In genomic region chr19:6711605-6712004, GRCh38 we compare ENCODE assay signal across 29 cellular contexts. TPM values are rescaled to one million over a fixed set of nuclear protein-coding genes. Genes with fewer than 3 reads are reported as not detected.
"Had no signal": no experiment of that assay in that cellular context is flagged by ENCODE, and none has a peak within 500 bp of the region (broad histone marks: within the 10 kb centered on the region; RNA-seq: fewer than 3 reads in every experiment).

No MANE protein-coding gene starts in this region.

- H3K27ac ChIP-seq: coronary artery, esophagus muscularis mucosa, foreskin keratinocyte, gastroesophageal sphincter, heart right ventricle, neural progenitor cell, ovary, sigmoid colon, transverse colon, upper lobe of right lung, uterus had no signal

- H3K36me3 Mint-ChIP-seq: neural progenitor cell; stimulated activated memory B cell treated with anti-CD40 and anti-IgM and Interleukin-4, amounts not matched to agents 10 μg/mL and 1 μg/mL and 100 μg/mL, for 72 hours had no signal

- FAIRE-seq: endothelial cell of umbilical vein, islet of Langerhans had no signal

- H3K9ac ChIP-seq: neural progenitor cell had no signal

- H2AFZ ChIP-seq: neural progenitor cell had no signal

- H3K4me3 ChIP-seq: coronary artery, esophagus muscularis mucosa, gastroesophageal sphincter, heart right ventricle, lung, ovary, sigmoid colon, transverse colon, upper lobe of right lung, uterus had no signal

- H3K4me3 Mint-ChIP-seq: memory B cell; nephron; neural progenitor cell; stimulated activated memory B cell treated with anti-CD40 and anti-IgM and Interleukin-4, amounts not matched to agents 10 μg/mL and 1 μg/mL and 100 μg/mL, for 72 hours; stimulated activated naive CD8-positive, alpha-beta T cell treated with anti-CD3 and anti-CD28 coated beads, Interleukin-15, Interleukin-2, amounts not matched to agents 100 ng/mL and 50 ng/mL, for 24 hours had no signal

- H3K27me3 ChIP-seq: ovary, upper lobe of right lung, uterus had no signal

- H3K36me3 ChIP-seq: neural progenitor cell, ovary, sigmoid colon, transverse colon, uterus had no signal

- ATAC-seq: foreskin keratinocyte; gastroesophageal sphincter; heart right ventricle; left ventricle myocardium superior; stimulated activated memory B cell treated with anti-CD40 and anti-IgM and Interleukin-4, amounts not matched to agents 10 μg/mL and 1 μg/mL and 100 μg/mL, for 72 hours had no signal

- H3K27ac Mint-ChIP-seq: memory B cell; nephron; neural progenitor cell; stimulated activated memory B cell treated with anti-CD40 and anti-IgM and Interleukin-4, amounts not matched to agents 10 μg/mL and 1 μg/mL and 100 μg/mL, for 72 hours; stimulated activated naive CD8-positive, alpha-beta T cell treated with anti-CD3 and anti-CD28 coated beads, Interleukin-15, Interleukin-2, amounts not matched to agents 100 ng/mL and 50 ng/mL, for 24 hours had no signal

- H3K4me1 ChIP-seq: foreskin keratinocyte, heart right ventricle, neural progenitor cell, sigmoid colon, transverse colon, upper lobe of right lung, uterus had no signal

- H3K9me3 ChIP-seq: esophagus muscularis mucosa, gastroesophageal sphincter, heart right ventricle, ovary, sigmoid colon, transverse colon, upper lobe of right lung, uterus had no signal

- DNase-seq: dermis blood vessel endothelial cell; effector memory CD4-positive, alpha-beta T cell; foreskin keratinocyte; heart right ventricle; hippocampal formation; nucleus accumbens; retina; sigmoid colon; stimulated activated CD4-positive, alpha-beta T cell treated with anti-CD3 and anti-CD28 coated beads, Interleukin-4, amount 100 ng/mL, for 4 hours; transverse colon; upper lobe of right lung; uterus had no signal

- H3K4me1 Mint-ChIP-seq: nephron, neural progenitor cell had no signal

RNA-seq across cellular contexts. Expression of gene C3, which starts 8.8 kb away (rescaled TPM):
- total RNA-seq: endothelial cell of umbilical vein had no signal

RNA-seq across cellular contexts. Expression of gene TNFSF14, which starts 41.6 kb away (rescaled TPM):
- total RNA-seq: dermis blood vessel endothelial cell, endothelial cell of umbilical vein, epithelial cell of proximal tubule, fibroblast of lung, foreskin keratinocyte, pulmonary artery endothelial cell, skeletal muscle tissue had no signal
- polyA plus RNA-seq: endothelial cell of umbilical vein, fibroblast of lung, foreskin keratinocyte had no signal

RNA-seq across cellular contexts. Expression of gene SH2D3A, which starts 55.6 kb away (rescaled TPM):
- total RNA-seq: fibroblast of lung, skeletal muscle tissue had no signal
- polyA plus RNA-seq: fibroblast of lung had no signal
